8 cellular contexts compared by ENCODE assay signal in genomic region chr9:137458194-137459146, GRCh38. TPM values are rescaled to one million over a fixed set of nuclear protein-coding genes. Genes with fewer than 3 reads are reported as not detected.
DNase-seq lines count a peak whose midpoint lies in the region; ATAC-seq, FAIRE-seq and TF ChIP-seq lines count a peak whose summit lies in the region.

No MANE protein-coding gene starts in this region.

- TF ChIP-seq CTCF in RWPE2 (IDR thresholded peaks at IDR 0.05; ENCODE audit: poor library complexity, severe bottlenecking) = no peak
- no peak for TF ChIP-seq CTCF in endothelial cell of umbilical vein (IDR thresholded peaks at IDR 0.05; ENCODE audit: extremely low read depth in 1 of 2, insufficient read depth in 1 of 2, low read depth in 1 of 2, low read length in 2 of 2)
- TF ChIP-seq CTCF in vagina (IDR thresholded peaks at IDR 0.05) = no peak

- FAIRE-seq in endothelial cell of umbilical vein (lab: Jason Lieb, UNC) = no peak

- no peaks in the 10 kb centered on the region for H4K20me1 ChIP-seq in endothelial cell of umbilical vein (replicated peaks; ENCODE audit: control insufficient read depth, extremely low read depth, insufficient read depth, low read length)

- H3K4me1 ChIP-seq in RWPE2 (ENCODE audit: insufficient read depth, poor library complexity, severe bottlenecking) (no peaks in the 10 kb centered on the region), endothelial cell of umbilical vein (ENCODE audit: control insufficient read depth, extremely low read depth, insufficient read depth, low read length) (peaks cover 11% of the 10 kb centered on the region), muscle layer of colon (ENCODE audit: insufficient read depth, low read length) (peaks cover 17% of the 10 kb centered on the region), vagina (peaks cover 39% of the 10 kb centered on the region)

- intact Hi-C loops in endothelial cell of umbilical vein (cut with micrococcal nuclease) (no loop called here), vagina (cut with DNase I) (no loop called here)

- DNase-seq in NCI-H1417 (lab: John Stamatoyannopoulos, UW) = peak in 2 of 3 experiments; percentile 88 to 95
- DNase-seq in NCI-H1417 treated with DMSO at 0.1 percent for 48 hours (lab: John Stamatoyannopoulos, UW) = no peak
- DNase-seq in RWPE2 (ENCODE audit: low spot score) = peak; percentile 67
- no peak for DNase-seq in endothelial cell of umbilical vein (ENCODE audit: low read depth, low spot score)
- DNase-seq in vagina (ENCODE audit: extremely low spot score in 2 of 2) = no peak
- DNase-seq in H4 (ENCODE audit: low spot score) = no peak

- dilution Hi-C loops in endothelial cell of umbilical vein (cut with MboI; ENCODE audit: extremely low pct_ligation_motif_present, low sequenced_read_pairs) = no loop called here

- POLR2A ChIA-PET in endothelial cell of umbilical vein (lab: Charles Lee) = no interaction called here

- H3K27me3 ChIP-seq in RWPE2 (ENCODE audit: insufficient read depth, poor library complexity, severe bottlenecking) (no peaks in the 10 kb centered on the region), endothelial cell of umbilical vein (ENCODE audit: control insufficient read depth in 2 of 2, insufficient read depth in 2 of 2, low read length in 2 of 2) (no peaks in the 10 kb centered on the region), muscle layer of colon (ENCODE audit: control insufficient read depth in 1 of 2, insufficient read depth in 2 of 2, low read length in 2 of 2) (peaks cover 0 to 4% of the 10 kb centered on the region in 2 donors), vagina (no peaks in the 10 kb centered on the region)

- H3K4me2 ChIP-seq in endothelial cell of umbilical vein (ENCODE audit: insufficient read depth, low read length) = peak overlapping the region; percentile 37

- TF ChIP-seq POLR2A in endothelial cell of umbilical vein (IDR thresholded peaks at IDR 0.05; ENCODE audit: low read depth, low read length) (no peak), vagina (IDR thresholded peaks at IDR 0.05) (no peak)

- ATAC-seq in HG02678 (IDR thresholded peaks at IDR 0.05; ENCODE audit: unreplicated experiment) = peak; percentile 16
- peak; percentile 11 for ATAC-seq in RWPE2 (ENCODE audit: low read depth)

- peaks cover 20% of the 10 kb centered on the region for H3K36me3 ChIP-seq in RWPE2 (ENCODE audit: low read depth)
- H3K36me3 ChIP-seq in endothelial cell of umbilical vein (ENCODE audit: control insufficient read depth in 2 of 2, extremely low read depth in 1 of 2, insufficient read depth in 2 of 2, low read length in 2 of 2) = no peaks in the 10 kb centered on the region
- peaks cover 11% of the 10 kb centered on the region for H3K36me3 ChIP-seq in muscle layer of colon (ENCODE audit: insufficient read depth, low read length)
- no peaks in the 10 kb centered on the region for H3K36me3 ChIP-seq in vagina

- H3K9me1 ChIP-seq in endothelial cell of umbilical vein (replicated peaks; ENCODE audit: control insufficient read depth, extremely low read depth, insufficient read depth, low read length) = no peaks in the 10 kb centered on the region

- H3K4me3 ChIP-seq in RWPE2 (ENCODE audit: severe bottlenecking) = peak overlapping the region; percentile 69
- peak overlapping the region; percentile 51 to 60 (median 53) for H3K4me3 ChIP-seq in endothelial cell of umbilical vein (replicated peaks in 1 of 3; ENCODE audit: insufficient read depth in 1 of 3, low read depth in 1 of 3, low read length in 3 of 3)
- H3K4me3 ChIP-seq in muscle layer of colon (ENCODE audit: low read depth in 1 of 2, low read length in 2 of 2) = peak overlapping the region; percentile 52 to 57
- H3K4me3 ChIP-seq in vagina = peak overlapping the region; percentile 83 to 86

- H3K9me3 ChIP-seq in RWPE2 (ENCODE audit: severe bottlenecking) (no peaks in the 10 kb centered on the region), endothelial cell of umbilical vein (replicated peaks; ENCODE audit: control insufficient read depth, insufficient read depth, low read length) (no peaks in the 10 kb centered on the region), muscle layer of colon (ENCODE audit: low read length) (no peaks in the 10 kb centered on the region), vagina (no peaks in the 10 kb centered on the region)

- H3K27ac ChIP-seq in RWPE2 (ENCODE audit: poor library complexity, severe bottlenecking) (peak overlapping the region; percentile 11), endothelial cell of umbilical vein (ENCODE audit: insufficient read depth, low read depth, low read length) (peak overlapping the region; percentile 53), muscle layer of colon (ENCODE audit: low read depth, low read length) (peak overlapping the region; percentile 44), vagina (peak overlapping the region; percentile 65)

- CTCF ChIA-PET in endothelial cell of umbilical vein (lab: Charles Lee) = interaction anchor here (1.0 to 1.3 kb wide), 4 partner anchors 36 to 172 kb away, joined by 3 to 5 read pairs (median 4); partner anchors contain the start of genes EXD3 and NOXA1

- peaks cover 9% of the 10 kb centered on the region for H3K79me2 ChIP-seq in endothelial cell of umbilical vein (ENCODE audit: control insufficient read depth, insufficient read depth, low read length)

- TSS peak; percentile 11 for BruUV-seq in endothelial cell of umbilical vein (replicated peaks; lab: Mats Ljungman, UMichigan)

- H3K9ac ChIP-seq in endothelial cell of umbilical vein (replicated peaks; ENCODE audit: extremely low read depth, insufficient read depth, low read length) (peak overlapping the region; percentile 75), muscle layer of colon (ENCODE audit: low read length) (no peak overlapping the region)

- peak overlapping the region; percentile 24 for H2AFZ ChIP-seq in endothelial cell of umbilical vein (ENCODE audit: low read depth, low read length)

TF ChIP-seq in endothelial cell of umbilical vein, 7 proteins besides CTCF, POLR2A, EP300 and RAD21 (continues in another document):
- TF ChIP-seq MYC (IDR thresholded peaks at IDR 0.05; ENCODE audit: low read depth, low read length) = no peak
- TF ChIP-seq GATA2 (IDR thresholded peaks at IDR 0.05; ENCODE audit: insufficient read depth, insufficient read length, low read depth, low read length) = no peak
- TF ChIP-seq JUN (IDR thresholded peaks at IDR 0.05; ENCODE audit: borderline replicate concordance, insufficient read depth, insufficient read length, low read depth) = no peak
- no peak for TF ChIP-seq EZH2 (IDR thresholded peaks at IDR 0.05; ENCODE audit: borderline replicate concordance, low read depth, low read length, severe bottlenecking)
- TF ChIP-seq FOS (IDR thresholded peaks at IDR 0.05; ENCODE audit: borderline replicate concordance, insufficient read depth, low read length) = no peak
- TF ChIP-seq MAX (IDR thresholded peaks at IDR 0.05; ENCODE audit: insufficient read depth, insufficient read length) = no peak

RNA-seq across cellular contexts. Expression of gene NSMF, which starts 0.7 kb away (rescaled TPM):
- total RNA-seq in endothelial cell of umbilical vein (43.3 and 45.4 TPM in 2 replicates), vagina (35.1 TPM)
- polyA plus RNA-seq in endothelial cell of umbilical vein = 53.7 and 66.9 TPM in 2 replicates
- polyA plus RNA-seq in endothelial cell of umbilical vein (2011; cell fraction: cytosol; rRNA removed) = 31.4 and 40.5 TPM in 2 replicates
- 152 and 169 TPM in 2 replicates for polyA plus RNA-seq in endothelial cell of umbilical vein (2011; cell fraction: nucleus; rRNA removed)
- 46.1 and 63.1 TPM in 2 replicates for polyA plus RNA-seq in endothelial cell of umbilical vein (2012)
- polyA minus RNA-seq in endothelial cell of umbilical vein = 18.8 and 27.5 TPM in 2 replicates
- 31.5 TPM for polyA minus RNA-seq in endothelial cell of umbilical vein (2011; cell fraction: cytosol; rRNA and poly(A)+ RNA removed)
- 23.9 and 33.3 TPM in 2 replicates for polyA minus RNA-seq in endothelial cell of umbilical vein (2011; cell fraction: nucleus; rRNA and poly(A)+ RNA removed)
- total RNA-seq in H4 (2014; rRNA removed; shearing (Covaris generic)) = 17.1 and 19.1 TPM in 2 replicates

RNA-seq across cellular contexts. Expression of gene ENTPD8, which starts 17.3 kb away (rescaled TPM):
- total RNA-seq in endothelial cell of umbilical vein (0.42 and 0.51 TPM in 2 replicates), vagina (not detected)
- polyA plus RNA-seq in endothelial cell of umbilical vein = 0.44 and 0.45 TPM in 2 replicates
- polyA plus RNA-seq in endothelial cell of umbilical vein (2011; cell fraction: cytosol; rRNA removed) = 0.14 and 0.21 TPM in 2 replicates
- polyA plus RNA-seq in endothelial cell of umbilical vein (2011; cell fraction: nucleus; rRNA removed) = 2.5 and 3.6 TPM in 2 replicates
- 0.12 and 0.14 TPM in 2 replicates for polyA plus RNA-seq in endothelial cell of umbilical vein (2012)
- polyA minus RNA-seq in endothelial cell of umbilical vein = not detected in 2 replicates
- polyA minus RNA-seq in endothelial cell of umbilical vein (2011; cell fraction: cytosol; rRNA and poly(A)+ RNA removed) = not detected
- 0.24 TPM in 1 of 2 replicates, not detected in the other for polyA minus RNA-seq in endothelial cell of umbilical vein (2011; cell fraction: nucleus; rRNA and poly(A)+ RNA removed)
- 0.08 TPM in 1 of 2 replicates, not detected in the other for total RNA-seq in H4 (2014; rRNA removed; shearing (Covaris generic))

RNA-seq across cellular contexts. Expression of gene NOXA1, which starts 35.3 kb away (rescaled TPM):
- total RNA-seq in endothelial cell of umbilical vein (0.91 and 1.3 TPM in 2 replicates), vagina (2.9 TPM)
- 0.40 and 0.51 TPM in 2 replicates for polyA plus RNA-seq in endothelial cell of umbilical vein
- 0.20 TPM in 1 of 2 replicates, not detected in the other for polyA plus RNA-seq in endothelial cell of umbilical vein (2011; cell fraction: cytosol; rRNA removed)
- polyA plus RNA-seq in endothelial cell of umbilical vein (2011; cell fraction: nucleus; rRNA removed) = 1.6 and 1.7 TPM in 2 replicates
- 0.13 and 0.52 TPM in 2 replicates for polyA plus RNA-seq in endothelial cell of umbilical vein (2012)
- polyA minus RNA-seq in endothelial cell of umbilical vein = 0.13 and 0.19 TPM in 2 replicates
- polyA minus RNA-seq in endothelial cell of umbilical vein (2011; cell fraction: cytosol; rRNA and poly(A)+ RNA removed) = 1.8 TPM
- 0.67 TPM in 1 of 2 replicates, not detected in the other for polyA minus RNA-seq in endothelial cell of umbilical vein (2011; cell fraction: nucleus; rRNA and poly(A)+ RNA removed)
- total RNA-seq in H4 (2014; rRNA removed; shearing (Covaris generic)) = not detected in 2 replicates

RNA-seq across cellular contexts. Expression of gene EXD3, which starts 35.5 kb away (rescaled TPM):
- total RNA-seq in endothelial cell of umbilical vein (26.6 and 30.3 TPM in 2 replicates), vagina (35.6 TPM)
- polyA plus RNA-seq in endothelial cell of umbilical vein = 17.7 and 24.7 TPM in 2 replicates
- polyA plus RNA-seq in endothelial cell of umbilical vein (2011; cell fraction: cytosol; rRNA removed) = 7.6 and 11.8 TPM in 2 replicates
- polyA plus RNA-seq in endothelial cell of umbilical vein (2011; cell fraction: nucleus; rRNA removed) = 34.8 and 44.7 TPM in 2 replicates
- 12.4 and 21.6 TPM in 2 replicates for polyA plus RNA-seq in endothelial cell of umbilical vein (2012)
- 11.0 and 15.0 TPM in 2 replicates for polyA minus RNA-seq in endothelial cell of umbilical vein
- 4.9 TPM for polyA minus RNA-seq in endothelial cell of umbilical vein (2011; cell fraction: cytosol; rRNA and poly(A)+ RNA removed)
- polyA minus RNA-seq in endothelial cell of umbilical vein (2011; cell fraction: nucleus; rRNA and poly(A)+ RNA removed) = 13.0 and 26.5 TPM in 2 replicates
- total RNA-seq in H4 (2014; rRNA removed; shearing (Covaris generic)) = 1.4 and 2.8 TPM in 2 replicates

Comparison
In these comparisons a context has a peak if more than half of its experiments do, and no peak if none do; other contexts are left out.
1. DNase-seq: peak in NCI-H1417 (2 of 3) and RWPE2 (single experiment); none in NCI-H1417 treated with DMSO at 0.1 percent for 48 hours (single experiment), endothelial cell of umbilical vein (single experiment), vagina (0 of 2) and H4 (single experiment).
2. H3K27ac ChIP-seq: peak in every context shown above with its lines; median percentile 65 in vagina; 53 in endothelial cell of umbilical vein; 44 in muscle layer of colon; 11 in RWPE2.
3. Peak in every context shown above with its lines, with median percentiles within 50 percentile points of each other: H3K4me3 ChIP-seq.